ENCODE assay signal across 8 cellular contexts in the genomic region with DNA sequence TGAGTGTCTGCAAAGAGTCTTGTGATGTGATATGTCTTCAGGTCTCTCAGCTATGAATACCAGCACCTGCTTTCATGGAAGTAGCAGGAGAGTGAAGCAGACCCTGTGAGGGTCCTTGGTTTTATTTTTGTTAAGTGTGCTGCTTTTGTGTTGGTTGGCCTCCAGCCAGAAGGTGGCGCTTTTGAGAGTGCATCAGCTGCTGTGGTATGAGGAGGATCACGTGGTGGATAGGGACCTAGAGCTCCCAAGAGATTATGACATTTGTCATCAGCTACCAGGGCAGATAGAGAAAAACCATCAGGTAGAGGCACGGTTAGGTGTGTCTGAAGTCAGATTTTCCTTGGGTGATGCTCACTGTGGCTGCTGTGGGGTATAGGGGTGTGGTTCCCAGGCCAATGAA.
A peak's percentile ranks its signal among the peaks of the same experiment; 100 is the strongest.
DNase-seq lines count a peak whose midpoint lies in the region; ATAC-seq and TF ChIP-seq lines count a peak whose summit lies in the region.

No MANE protein-coding gene starts in this region.

- no peaks in the 10 kb centered on the region for H3K4me1 ChIP-seq in MM.1S (ENCODE audit: low read length)
- no peaks in the 10 kb centered on the region for H3K4me1 ChIP-seq in upper lobe of left lung

- ATAC-seq in GM21529 (IDR thresholded peaks at IDR 0.05; ENCODE audit: unreplicated experiment) (peak; percentile 57), upper lobe of left lung (ENCODE audit: low FRiP score in 2 of 2) (no peak), HG03520 (IDR thresholded peaks at IDR 0.05; ENCODE audit: unreplicated experiment) (no peak)

- H3K9me3 ChIP-seq in MM.1S (replicated peaks; ENCODE audit: insufficient read depth, low read length) (no peaks in the 10 kb centered on the region), upper lobe of left lung (no peaks in the 10 kb centered on the region)

- TF ChIP-seq CTCF in GM13977 (IDR thresholded peaks at IDR 0.05; ENCODE audit: extremely low read depth, insufficient read depth, missing control alignments) (peak; percentile 37), MM.1S (IDR thresholded peaks at IDR 0.05; ENCODE audit: low read length) (peak; percentile 46), upper lobe of left lung (IDR thresholded peaks at IDR 0.05) (no peak)

- no peak for TF ChIP-seq EP300 in upper lobe of left lung (IDR thresholded peaks at IDR 0.05)

- intact Hi-C loops in cardiac septum (cut with DNase I) = no loop called here

- 20 to 79% methylated on average over 1 to 2 of the region's 3 CpGs for WGBS in upper lobe of left lung, 2 donors

- H4K20me1 ChIP-seq in MM.1S (ENCODE audit: insufficient read depth, low read length) = no peaks in the 10 kb centered on the region

- no peak overlapping the region for H3K4me2 ChIP-seq in MM.1S (ENCODE audit: low read depth, low read length)

- TF ChIP-seq POLR2A in erythroblast (IDR thresholded peaks at IDR 0.05; ENCODE audit: low read length) = no peak
- TF ChIP-seq POLR2A in upper lobe of left lung (IDR thresholded peaks at IDR 0.05) = no peak

- H3K4me3 ChIP-seq in MM.1S (ENCODE audit: low read length) = no peak overlapping the region
- no peak overlapping the region for H3K4me3 ChIP-seq in upper lobe of left lung

- H3K27ac ChIP-seq in MM.1S (ENCODE audit: low read length) = no peak overlapping the region
- no peak overlapping the region for H3K27ac ChIP-seq in upper lobe of left lung

- H3K9me2 ChIP-seq in MM.1S (replicated peaks; ENCODE audit: insufficient read depth, low read length) = no peaks in the 10 kb centered on the region

- H3K27me3 ChIP-seq in MM.1S (replicated peaks; ENCODE audit: insufficient read depth, low read length) = no peaks in the 10 kb centered on the region
- no peaks in the 10 kb centered on the region for H3K27me3 ChIP-seq in upper lobe of left lung

- no peaks in the 10 kb centered on the region for H3K79me2 ChIP-seq in MM.1S (ENCODE audit: low read length)

- H3K9ac ChIP-seq in MM.1S (ENCODE audit: low read length) = no peak overlapping the region

- H3F3A ChIP-seq in MM.1S (ENCODE audit: insufficient read depth, low read length) = no peaks in the 10 kb centered on the region

- in situ Hi-C loops in GM13977 (cut with MboI; ENCODE audit: low pct_unique_long_range_greater_than_20kb, low sequenced_read_pairs, unreplicated experiment) = no loop called here

- no peak overlapping the region for H2AFZ ChIP-seq in MM.1S (ENCODE audit: low read length)

- no peaks in the 10 kb centered on the region for H3K36me3 ChIP-seq in MM.1S (replicated peaks; ENCODE audit: insufficient read depth, low read length)
- H3K36me3 ChIP-seq in upper lobe of left lung = no peaks in the 10 kb centered on the region

- DNase-seq in GM13977 (ENCODE audit: low spot score) (no peak), MM.1S (peak; percentile 31), erythroblast (lab: John Stamatoyannopoulos, UW) (peak; percentile 20 to 32), upper lobe of left lung (no peak), cardiac septum (ENCODE audit: low spot score) (no peak)
- no peak for DNase-seq in activated CD4-positive, CD25-positive, alpha-beta regulatory T cell treated with anti-CD3 and anti-CD28 coated beads, Interleukin-2, amount 50 U/mL, for 72 hours

Comparison
In these comparisons a context has a peak if more than half of its experiments do, and no peak if none do; other contexts are left out.
1. DNase-seq: peak in MM.1S (single experiment) and erythroblast (2 of 2); none in GM13977 (single experiment), upper lobe of left lung (0 of 2), cardiac septum (single experiment) and activated CD4-positive, CD25-positive, alpha-beta regulatory T cell treated with anti-CD3 and anti-CD28 coated beads, Interleukin-2, amount 50 U/mL, for 72 hours (single experiment).
2. CTCF ChIP-seq: peak in GM13977 (single experiment) and MM.1S (single experiment); none in upper lobe of left lung (0 of 6).